ENCODE assay signal across 8 cellular contexts in genomic region chr2:229920011-229920781, GRCh38. TPM values are rescaled to one million over a fixed set of nuclear protein-coding genes. Genes with fewer than 3 reads are reported as not detected.
DNase-seq lines count a peak whose midpoint lies in the region; ATAC-seq, FAIRE-seq and TF ChIP-seq lines count a peak whose summit lies in the region.

No MANE protein-coding gene starts in this region.

- no peak overlapping the region for H2AFZ ChIP-seq in Loucy (ENCODE audit: low read length)

- peaks cover 71% of the 10 kb centered on the region for H3K79me2 ChIP-seq in Loucy (ENCODE audit: insufficient read depth, low read length)

- H3K9me2 ChIP-seq in Loucy (replicated peaks; ENCODE audit: low read depth, low read length): no peaks in the 10 kb centered on the region

- H3K4me3 ChIP-seq in Loucy (ENCODE audit: low read length, poor library complexity, severe bottlenecking): peak overlapping the region; percentile 85

- FAIRE-seq in HTR-8/SVneo (lab: Jason Lieb, UNC): no peak

- H3K4me1 ChIP-seq in Loucy (ENCODE audit: insufficient read depth, low read length, poor library complexity, severe bottlenecking): peaks cover 41% of the 10 kb centered on the region

- H3K4me3 Mint-ChIP-seq in CD14-positive monocyte: peak overlapping the region; percentile 99
- H3K4me3 Mint-ChIP-seq in activated T-helper 2 cell treated with anti-CD3 and anti-CD28 coated beads, Interferon-gamma antibody, Interleukin-2, Interleukin-4, amounts not matched to agents 10 μg/mL and 5 μg/mL and 100 μg/mL, durations not matched to agents 14 hours and 24 hours and 36 hours (ENCODE audit: low read depth): peak overlapping the region; percentile 100

- intact Hi-C loops in CD14-positive monocyte (cut with micrococcal nuclease): loop anchor here in 1 of 2 donors (10.0 kb wide), 1 partner anchor 405 kb away; the partner anchor contains the start of gene SP140L
- intact Hi-C loops in activated T-helper 2 cell treated with anti-CD3 and anti-CD28 coated beads, Interferon-gamma antibody, Interleukin-2, Interleukin-4, amounts not matched to agents 10 μg/mL and 5 μg/mL and 100 μg/mL, durations not matched to agents 14 hours and 24 hours and 36 hours (cut with micrococcal nuclease): loop anchor here (1.0 to 10.0 kb wide), 3 partner anchors 8 to 742 kb away; partner anchors contain the start of gene SLC16A14

- H3K27ac Mint-ChIP-seq in CD14-positive monocyte: peak overlapping the region; percentile 93 to 99 (median 98)
- H3K27ac Mint-ChIP-seq in activated T-helper 2 cell treated with anti-CD3 and anti-CD28 coated beads, Interferon-gamma antibody, Interleukin-2, Interleukin-4, amounts not matched to agents 10 μg/mL and 5 μg/mL and 100 μg/mL, durations not matched to agents 14 hours and 24 hours and 36 hours: peak overlapping the region; percentile 98

- no peaks in the 10 kb centered on the region for H3F3A ChIP-seq in Loucy (ENCODE audit: low read depth)

- H3K27me3 Mint-ChIP-seq in CD14-positive monocyte (ENCODE audit: low read depth in 3 of 3): no peaks in the 10 kb centered on the region
- no peaks in the 10 kb centered on the region for H3K27me3 Mint-ChIP-seq in activated T-helper 2 cell treated with anti-CD3 and anti-CD28 coated beads, Interferon-gamma antibody, Interleukin-2, Interleukin-4, amounts not matched to agents 10 μg/mL and 5 μg/mL and 100 μg/mL, durations not matched to agents 14 hours and 24 hours and 36 hours (ENCODE audit: low read depth)

- no peaks in the 10 kb centered on the region for H3K27me3 ChIP-seq in Loucy (ENCODE audit: insufficient read depth, low read length, poor library complexity, severe bottlenecking)

- peaks cover 10 to 21% of the 10 kb centered on the region in 2 donors for H3K36me3 Mint-ChIP-seq in CD14-positive monocyte
- H3K36me3 Mint-ChIP-seq in activated T-helper 2 cell treated with anti-CD3 and anti-CD28 coated beads, Interferon-gamma antibody, Interleukin-2, Interleukin-4, amounts not matched to agents 10 μg/mL and 5 μg/mL and 100 μg/mL, durations not matched to agents 14 hours and 24 hours and 36 hours (ENCODE audit: low read depth): peaks cover 32% of the 10 kb centered on the region

- no peak for ATAC-seq in HG03139 (IDR thresholded peaks at IDR 0.05; ENCODE audit: unreplicated experiment)
- ATAC-seq in GM18870 (IDR thresholded peaks at IDR 0.05; ENCODE audit: unreplicated experiment): no peak

- peak overlapping the region; percentile 83 for H3K9ac ChIP-seq in Loucy (ENCODE audit: low read depth, low read length, poor library complexity, severe bottlenecking)

- H3K9me3 ChIP-seq in Loucy (ENCODE audit: insufficient read depth, low read depth, low read length): no peaks in the 10 kb centered on the region

- peak overlapping the region; percentile 99 for H3K4me2 ChIP-seq in Loucy (ENCODE audit: low read depth, low read length, poor library complexity, severe bottlenecking)

- peaks cover 48% of the 10 kb centered on the region for H3K4me1 Mint-ChIP-seq in CD14-positive monocyte
- peaks cover 25% of the 10 kb centered on the region for H3K4me1 Mint-ChIP-seq in activated T-helper 2 cell treated with anti-CD3 and anti-CD28 coated beads, Interferon-gamma antibody, Interleukin-2, Interleukin-4, amounts not matched to agents 10 μg/mL and 5 μg/mL and 100 μg/mL, durations not matched to agents 14 hours and 24 hours and 36 hours (ENCODE audit: low read depth)

- DNase-seq in CD14-positive monocyte (ENCODE audit: low spot score) (no peak), foreskin melanocyte (peak; percentile 72), retina (peak; percentile 47), HTR-8/SVneo (ENCODE audit: insufficient read length, low spot score) (no peak)
- DNase-seq in activated T-helper 2 cell treated with anti-CD3 and anti-CD28 coated beads, Interferon-gamma antibody, Interleukin-2, Interleukin-4, amounts not matched to agents 10 μg/mL and 5 μg/mL and 100 μg/mL, durations not matched to agents 14 hours and 24 hours and 36 hours (ENCODE audit: low spot score): peak; percentile 14

- TF ChIP-seq CTCF in CD14-positive monocyte (IDR thresholded peaks at IDR 0.05) (no peak), Loucy (conservative IDR thresholded peaks at IDR 0.05; ENCODE audit: low read length) (no peak)

- peaks cover 57% of the 10 kb centered on the region for H4K20me1 ChIP-seq in Loucy (ENCODE audit: insufficient read depth, low read length, poor library complexity, severe bottlenecking)

- H3K36me3 ChIP-seq in Loucy (ENCODE audit: insufficient read depth, low read length): no peaks in the 10 kb centered on the region

- no peaks in the 10 kb centered on the region for H3K9me3 Mint-ChIP-seq in CD14-positive monocyte
- H3K9me3 Mint-ChIP-seq in activated T-helper 2 cell treated with anti-CD3 and anti-CD28 coated beads, Interferon-gamma antibody, Interleukin-2, Interleukin-4, amounts not matched to agents 10 μg/mL and 5 μg/mL and 100 μg/mL, durations not matched to agents 14 hours and 24 hours and 36 hours: no peaks in the 10 kb centered on the region

RNA-seq across cellular contexts. Expression of gene TRIP12, which starts 1.6 kb away (rescaled TPM):
- 10 to 100 TPM; 22.2 to 44.0 TPM for polyA plus RNA-seq in CD14-positive monocyte
- 256 and 269 TPM in 2 replicates for total RNA-seq in activated T-helper 2 cell treated with anti-CD3 and anti-CD28 coated beads, Interferon-gamma antibody, Interleukin-2, Interleukin-4, amounts not matched to agents 10 μg/mL and 5 μg/mL and 100 μg/mL, durations not matched to agents 14 hours and 24 hours and 36 hours

RNA-seq across cellular contexts. Expression of gene FBXO36, which starts 2.1 kb away (rescaled TPM):
- polyA plus RNA-seq in CD14-positive monocyte: under 1 TPM; 0.52 to 0.90 TPM
- 0.66 and 1.0 TPM in 2 replicates for total RNA-seq in activated T-helper 2 cell treated with anti-CD3 and anti-CD28 coated beads, Interferon-gamma antibody, Interleukin-2, Interleukin-4, amounts not matched to agents 10 μg/mL and 5 μg/mL and 100 μg/mL, durations not matched to agents 14 hours and 24 hours and 36 hours

Comparison
In these comparisons a context has a peak if more than half of its experiments do, and no peak if none do; other contexts are left out.
1. DNase-seq: peak in activated T-helper 2 cell treated with anti-CD3 and anti-CD28 coated beads, Interferon-gamma antibody, Interleukin-2, Interleukin-4, amounts not matched to agents 10 μg/mL and 5 μg/mL and 100 μg/mL, durations not matched to agents 14 hours and 24 hours and 36 hours (single experiment), foreskin melanocyte (single experiment) and retina (single experiment); none in CD14-positive monocyte (single experiment) and HTR-8/SVneo (single experiment).